In the genomic region with DNA sequence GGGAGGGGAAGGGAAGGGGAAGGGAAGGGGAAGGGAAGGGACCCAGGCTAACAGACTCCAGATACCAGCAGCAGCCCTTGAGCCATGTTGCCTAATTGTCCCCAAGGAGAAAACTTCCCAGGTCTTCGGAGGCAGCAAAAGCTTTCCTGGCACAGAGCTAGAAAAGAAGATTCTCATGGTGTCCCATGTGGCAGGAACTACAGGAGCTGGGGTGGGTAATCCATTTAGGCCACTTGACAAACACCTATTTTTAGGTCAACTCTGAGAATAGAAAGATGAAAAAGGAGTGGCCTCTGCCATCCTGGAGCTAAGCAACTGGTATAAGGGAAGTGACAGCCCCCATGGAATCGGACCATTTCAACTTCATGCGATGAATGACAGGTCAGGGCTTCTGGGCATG, we compare ENCODE assay signal across 5 cellular contexts. TPM values are rescaled to one million over a fixed set of nuclear protein-coding genes. Genes with fewer than 3 reads are reported as not detected.
"Had no signal": no experiment of that assay in that cellular context is flagged by ENCODE, and none has a peak within 500 bp of the region (broad histone marks: within the 10 kb centered on the region; RNA-seq: fewer than 3 reads in every experiment).

No MANE protein-coding gene starts in this region.

RNA-seq across cellular contexts. Expression of a gene that starts 52.1 kb away (rescaled TPM):
- total RNA-seq: HepG2, HT-29, HT1080, IMR-90, K562 had no signal
- polyA plus RNA-seq: HepG2, IMR-90 had no signal
